20 cellular contexts compared by ENCODE assay signal in genomic region chr17:56752263-56752662, GRCh38.
DNase-seq lines count a peak whose midpoint lies in the region; ATAC-seq and TF ChIP-seq lines count a peak whose summit lies in the region.
"Had no signal": no experiment of that assay in that cellular context is flagged by ENCODE, and none has a peak within 500 bp of the region (broad histone marks: within the 10 kb centered on the region; RNA-seq: fewer than 3 reads in every experiment).

No MANE protein-coding gene starts in this region.

- CTCF ChIA-PET in activated CD8-positive, alpha-beta T cell treated with anti-CD3 and anti-CD28 coated beads, Interleukin-2, amount 10 ng/mL, durations not matched to agents 7 days and 5 days (lab: Charles Lee): interaction anchor here (1.4 to 3.4 kb wide), 3 partner anchors 12 to 36 kb away, joined by 5 to 13 read pairs (median 11); no protein-coding TSS in a partner anchor

- peak overlapping the region in 2 of 3 donors; percentile 64 to 88 for H3K27ac Mint-ChIP-seq in CD4-positive, CD25-positive, alpha-beta regulatory T cell
- H3K27ac Mint-ChIP-seq in endothelial cell (ENCODE audit: unreplicated experiment): peak overlapping the region; percentile 54
- H3K27ac Mint-ChIP-seq in activated CD8-positive, alpha-beta T cell treated with anti-CD3 and anti-CD28 coated beads, Interleukin-2, amount 10 ng/mL, durations not matched to agents 7 days and 5 days: no peak overlapping the region
- H3K27ac Mint-ChIP-seq: activated naive CD8-positive, alpha-beta T cell treated with anti-CD3 and anti-CD28 coated beads, Interleukin-2, amount 10 ng/mL, durations not matched to agents 7 days and 5 days; brain; CD14-positive monocyte; T-helper 2 cell treated with Interferon-gamma antibody and Interleukin-4, amounts not matched to agents 5 μg/mL and 100 μg/mL, for 36 hours had no signal

- no peak overlapping the region for H3K27ac ChIP-seq in CD4-positive, CD25-positive, alpha-beta regulatory T cell (ENCODE audit: insufficient read depth, low read length, poor library complexity, severe bottlenecking)
- H3K27ac ChIP-seq: thyroid gland had no signal

- peaks cover 6% of the 10 kb centered on the region for H3K27me3 Mint-ChIP-seq in CD4-positive, CD25-positive, alpha-beta regulatory T cell
- H3K27me3 Mint-ChIP-seq in endothelial cell (ENCODE audit: unreplicated experiment): peaks cover 3% of the 10 kb centered on the region
- no peaks in the 10 kb centered on the region for H3K27me3 Mint-ChIP-seq in activated CD8-positive, alpha-beta T cell treated with anti-CD3 and anti-CD28 coated beads, Interleukin-2, amount 10 ng/mL, durations not matched to agents 7 days and 5 days (ENCODE audit: low read depth)

- TF ChIP-seq CTCF in endothelial cell (IDR thresholded peaks at IDR 0.05; ENCODE audit: unreplicated experiment): no peak

- peak overlapping the region in 1 of 4 donors; percentile 28 for H3K4me3 Mint-ChIP-seq in CD4-positive, CD25-positive, alpha-beta regulatory T cell
- no peak overlapping the region for H3K4me3 Mint-ChIP-seq in endothelial cell (ENCODE audit: unreplicated experiment)
- H3K4me3 Mint-ChIP-seq in activated CD8-positive, alpha-beta T cell treated with anti-CD3 and anti-CD28 coated beads, Interleukin-2, amount 10 ng/mL, durations not matched to agents 7 days and 5 days: no peak overlapping the region
- H3K4me3 Mint-ChIP-seq: activated naive CD8-positive, alpha-beta T cell treated with anti-CD3 and anti-CD28 coated beads, Interleukin-2, amount 10 ng/mL, durations not matched to agents 7 days and 5 days; brain; CD14-positive monocyte; T-helper 2 cell treated with Interferon-gamma antibody and Interleukin-4, amounts not matched to agents 5 μg/mL and 100 μg/mL, for 36 hours had no signal

- H3K36me3 Mint-ChIP-seq in CD4-positive, CD25-positive, alpha-beta regulatory T cell: no peaks in the 10 kb centered on the region
- no peaks in the 10 kb centered on the region for H3K36me3 Mint-ChIP-seq in endothelial cell (ENCODE audit: low read depth, unreplicated experiment)
- no peaks in the 10 kb centered on the region for H3K36me3 Mint-ChIP-seq in activated CD8-positive, alpha-beta T cell treated with anti-CD3 and anti-CD28 coated beads, Interleukin-2, amount 10 ng/mL, durations not matched to agents 7 days and 5 days (ENCODE audit: low read depth)
- H3K36me3 Mint-ChIP-seq: activated naive CD8-positive, alpha-beta T cell treated with anti-CD3 and anti-CD28 coated beads, Interleukin-2, amount 10 ng/mL, durations not matched to agents 7 days and 5 days; brain; CD14-positive monocyte had no signal

- H3K4me1 ChIP-seq in CD4-positive, CD25-positive, alpha-beta regulatory T cell (ENCODE audit: control insufficient read depth, insufficient read depth, low read length, poor library complexity, severe bottlenecking): peaks cover 27% of the 10 kb centered on the region

- POLR2A ChIA-PET in activated CD8-positive, alpha-beta T cell treated with anti-CD3 and anti-CD28 coated beads, Interleukin-2, amount 10 ng/mL, durations not matched to agents 7 days and 5 days (lab: Charles Lee): no interaction called here

- H3K27me3 ChIP-seq in CD4-positive, CD25-positive, alpha-beta regulatory T cell (ENCODE audit: control insufficient read depth, insufficient read depth, low read length): no peaks in the 10 kb centered on the region
- H3K27me3 ChIP-seq: thyroid gland had no signal

- ATAC-seq in CD4-positive, CD25-positive, alpha-beta regulatory T cell (ENCODE audit: low read depth in 2 of 2): no peak
- ATAC-seq in activated CD8-positive, alpha-beta T cell treated with anti-CD3 and anti-CD28 coated beads, Interleukin-2, amount 10 ng/mL, durations not matched to agents 7 days and 5 days: no peak
- no peak for ATAC-seq in HG03521 (IDR thresholded peaks at IDR 0.05; ENCODE audit: unreplicated experiment)

- DNase-seq in DMS153 treated with DMSO at 0.1 percent for 48 hours (lab: John Stamatoyannopoulos, UW; ENCODE audit: unreplicated experiment) (peak; percentile 1), DMS153 (lab: John Stamatoyannopoulos, UW) (no peak), NCI-H1694 treated with DMSO at 0.1 percent for 48 hours (lab: John Stamatoyannopoulos, UW) (peak; percentile 19), endothelial cell (ENCODE audit: low spot score) (no peak), C1 segment of cervical spinal cord (lab: John Stamatoyannopoulos, UW) (no peak)
- DNase-seq in CD4-positive, CD25-positive, alpha-beta regulatory T cell: no peak
- no peak for DNase-seq in activated CD8-positive, alpha-beta T cell treated with anti-CD3 and anti-CD28 coated beads, Interleukin-2, amount 10 ng/mL, durations not matched to agents 7 days and 5 days
- DNase-seq: 8988T; activated CD4-positive, CD25-positive, alpha-beta regulatory T cell treated with anti-CD3 and anti-CD28 coated beads, Interleukin-2, amount 50 U/mL, for 72 hours; activated naive CD8-positive, alpha-beta T cell treated with anti-CD3 and anti-CD28 coated beads, Interleukin-2, amount 10 ng/mL, durations not matched to agents 7 days and 5 days; cortex of kidney; DMS79 treated with DMSO at 0.1 percent for 48 hours; erythroblast; left ventricle myocardium inferior; SIG-M5; thyroid gland had no signal

- H3K9me3 Mint-ChIP-seq in CD4-positive, CD25-positive, alpha-beta regulatory T cell: peaks cover 0 to 2% (median 0%) of the 10 kb centered on the region in 7 donors
- no peaks in the 10 kb centered on the region for H3K9me3 Mint-ChIP-seq in endothelial cell (ENCODE audit: unreplicated experiment)
- H3K9me3 Mint-ChIP-seq in activated CD8-positive, alpha-beta T cell treated with anti-CD3 and anti-CD28 coated beads, Interleukin-2, amount 10 ng/mL, durations not matched to agents 7 days and 5 days (ENCODE audit: insufficient read depth): no peaks in the 10 kb centered on the region
- H3K9me3 Mint-ChIP-seq: T-helper 2 cell treated with Interferon-gamma antibody and Interleukin-4, amounts not matched to agents 5 μg/mL and 100 μg/mL, for 36 hours had no signal

- H3K9me3 ChIP-seq in CD4-positive, CD25-positive, alpha-beta regulatory T cell (ENCODE audit: control insufficient read depth in 2 of 2, low read length in 2 of 2): no peaks in the 10 kb centered on the region
- H3K9me3 ChIP-seq: left ventricle myocardium inferior, thyroid gland had no signal

- H3K4me1 Mint-ChIP-seq in CD4-positive, CD25-positive, alpha-beta regulatory T cell: peaks cover 6 to 73% (median 17%) of the 10 kb centered on the region in 4 donors
- peaks cover 61% of the 10 kb centered on the region for H3K4me1 Mint-ChIP-seq in endothelial cell (ENCODE audit: unreplicated experiment)
- H3K4me1 Mint-ChIP-seq in activated CD8-positive, alpha-beta T cell treated with anti-CD3 and anti-CD28 coated beads, Interleukin-2, amount 10 ng/mL, durations not matched to agents 7 days and 5 days (ENCODE audit: low read depth): peaks cover 15% of the 10 kb centered on the region

- H3K36me3 ChIP-seq in CD4-positive, CD25-positive, alpha-beta regulatory T cell (ENCODE audit: control insufficient read depth, insufficient read depth, low read length): no peaks in the 10 kb centered on the region
- H3K36me3 ChIP-seq: left ventricle myocardium inferior, thyroid gland had no signal

- H3K4me3 ChIP-seq in CD4-positive, CD25-positive, alpha-beta regulatory T cell (ENCODE audit: low read depth, low read length): no peak overlapping the region
- H3K4me3 ChIP-seq: left ventricle myocardium inferior, thyroid gland had no signal

Comparison
In these comparisons a context has a peak if more than half of its experiments do, and no peak if none do; other contexts are left out.
1. DNase-seq: peak in DMS153 treated with DMSO at 0.1 percent for 48 hours (single experiment) and NCI-H1694 treated with DMSO at 0.1 percent for 48 hours (single experiment); none in DMS153 (single experiment), CD4-positive, CD25-positive, alpha-beta regulatory T cell (0 of 3), endothelial cell (single experiment), activated CD8-positive, alpha-beta T cell treated with anti-CD3 and anti-CD28 coated beads, Interleukin-2, amount 10 ng/mL, durations not matched to agents 7 days and 5 days (single experiment) and C1 segment of cervical spinal cord (0 of 14).